Comparison of ENCODE assay signal across 1 cellular context in genomic region chr12:75827061-75827460, GRCh38.
TF ChIP-seq lines count a peak whose summit lies in the region.

No MANE protein-coding gene starts in this region.

TF ChIP-seq in IMR-90, 13 proteins besides CTCF, POLR2A, EP300 and RAD21 (continued from another document):
- TF ChIP-seq, protein P1, sequence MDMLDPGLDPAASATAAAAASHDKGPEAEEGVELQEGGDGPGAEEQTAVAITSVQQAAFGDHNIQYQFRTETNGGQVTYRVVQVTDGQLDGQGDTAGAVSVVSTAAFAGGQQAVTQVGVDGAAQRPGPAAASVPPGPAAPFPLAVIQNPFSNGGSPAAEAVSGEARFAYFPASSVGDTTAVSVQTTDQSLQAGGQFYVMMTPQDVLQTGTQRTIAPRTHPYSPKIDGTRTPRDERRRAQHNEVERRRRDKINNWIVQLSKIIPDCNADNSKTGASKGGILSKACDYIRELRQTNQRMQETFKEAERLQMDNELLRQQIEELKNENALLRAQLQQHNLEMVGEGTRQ (IDR thresholded peaks at IDR 0.05; ENCODE audit: low read depth, low read length): no peak
- TF ChIP-seq RCOR1 (IDR thresholded peaks at IDR 0.05; ENCODE audit: insufficient replicate concordance, low read length): no peak
- TF ChIP-seq, protein P2, sequence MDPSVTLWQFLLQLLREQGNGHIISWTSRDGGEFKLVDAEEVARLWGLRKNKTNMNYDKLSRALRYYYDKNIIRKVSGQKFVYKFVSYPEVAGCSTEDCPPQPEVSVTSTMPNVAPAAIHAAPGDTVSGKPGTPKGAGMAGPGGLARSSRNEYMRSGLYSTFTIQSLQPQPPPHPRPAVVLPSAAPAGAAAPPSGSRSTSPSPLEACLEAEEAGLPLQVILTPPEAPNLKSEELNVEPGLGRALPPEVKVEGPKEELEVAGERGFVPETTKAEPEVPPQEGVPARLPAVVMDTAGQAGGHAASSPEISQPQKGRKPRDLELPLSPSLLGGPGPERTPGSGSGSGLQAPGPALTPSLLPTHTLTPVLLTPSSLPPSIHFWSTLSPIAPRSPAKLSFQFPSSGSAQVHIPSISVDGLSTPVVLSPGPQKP (IDR thresholded peaks at IDR 0.05; ENCODE audit: borderline replicate concordance, low read depth, low read length): no peak
- TF ChIP-seq CEBPB (IDR thresholded peaks at IDR 0.05; ENCODE audit: low read depth, low read length): no peak
TF ChIP-seq in IMR-90: peak in this region for 0.
